Comparison of ENCODE assay signal across 1 cellular context in the genomic region with DNA sequence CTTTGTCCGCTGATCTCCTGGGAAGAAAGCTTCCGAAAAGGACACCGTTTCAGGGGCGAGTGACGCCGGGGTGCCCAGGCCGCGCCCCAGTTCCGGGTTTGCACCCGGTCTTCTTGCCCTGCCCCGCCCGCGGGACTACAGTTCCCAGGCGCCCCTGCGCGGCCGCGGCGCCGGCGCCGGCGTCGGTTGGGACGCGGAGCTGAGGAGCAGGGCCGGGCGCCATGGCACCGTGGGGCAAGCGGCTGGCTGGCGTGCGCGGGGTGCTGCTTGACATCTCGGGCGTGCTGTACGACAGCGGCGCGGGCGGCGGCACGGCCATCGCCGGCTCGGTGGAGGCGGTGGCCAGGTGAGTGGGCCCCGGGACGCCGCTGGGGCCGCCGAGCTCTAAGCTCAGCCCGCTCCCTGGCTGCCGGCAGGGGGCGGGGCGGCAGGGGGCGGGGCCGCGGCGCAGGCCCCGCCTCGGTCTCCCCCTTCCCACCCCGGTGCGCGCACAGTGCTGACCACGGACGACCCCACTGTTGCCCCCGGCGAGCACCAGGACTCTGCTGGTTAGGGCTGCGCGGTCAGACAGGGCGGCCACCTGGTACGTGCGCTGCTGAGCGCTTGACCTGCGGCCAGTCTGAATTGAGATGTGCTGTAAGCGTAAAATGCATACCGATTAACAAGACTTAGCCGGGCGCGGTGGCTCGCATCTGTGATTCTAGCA.
TF ChIP-seq lines count a peak whose summit lies in the region.

A gene with protein sequence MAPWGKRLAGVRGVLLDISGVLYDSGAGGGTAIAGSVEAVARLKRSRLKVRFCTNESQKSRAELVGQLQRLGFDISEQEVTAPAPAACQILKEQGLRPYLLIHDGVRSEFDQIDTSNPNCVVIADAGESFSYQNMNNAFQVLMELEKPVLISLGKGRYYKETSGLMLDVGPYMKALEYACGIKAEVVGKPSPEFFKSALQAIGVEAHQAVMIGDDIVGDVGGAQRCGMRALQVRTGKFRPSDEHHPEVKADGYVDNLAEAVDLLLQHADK (plus strand): TSS at position 182 of the 706 bp plus-strand sequence. CDS start 40 bp downstream, at position 222.

TF ChIP-seq in HEK293, 187 proteins besides CTCF, POLR2A, EP300 and RAD21 (continued from another document):
- TF ChIP-seq ZNF16 (tag by site-specific recombination; IDR thresholded peaks at IDR 0.05; ENCODE audit: low read depth) (no peak), REPIN1 (tag by site-specific recombination; IDR thresholded peaks at IDR 0.05; ENCODE audit: low read depth) (no peak), ZNF114 (tag by site-specific recombination; IDR thresholded peaks at IDR 0.05) (no peak), KLF7 (tag by site-specific recombination; IDR thresholded peaks at IDR 0.05; ENCODE audit: borderline replicate concordance) (0 out of 2 replicates have a peak, but pooled peaks have one; percentile 68), ZNF600 (tag by site-specific recombination; IDR thresholded peaks at IDR 0.05) (no peak; the same call in 1 of the 2 replicates), ZNF155 (tag by site-specific recombination; IDR thresholded peaks at IDR 0.05) (no peak), ZNF792 (tag by site-specific recombination; IDR thresholded peaks at IDR 0.05) (no peak), ZNF140 (tag by site-specific recombination; IDR thresholded peaks at IDR 0.05) (no peak), ZNF768 (tag by site-specific recombination; IDR thresholded peaks at IDR 0.05) (no peak), GLI2 (tag by site-specific recombination; IDR thresholded peaks at IDR 0.05; ENCODE audit: borderline replicate concordance, low read depth) (no peak), ZNF677 (tag by site-specific recombination; IDR thresholded peaks at IDR 0.05) (no peak), ZNF473 (tag by site-specific recombination; IDR thresholded peaks at IDR 0.05) (no peak), ZFHX2 (tag by site-specific recombination; conservative IDR thresholded peaks at IDR 0.05) (peak; percentile 35; the same call in 1 of the 2 replicates), ZNF19 (tag by site-specific recombination; IDR thresholded peaks at IDR 0.05; ENCODE audit: low read depth) (no peak), ZNF426 (tag by site-specific recombination; IDR thresholded peaks at IDR 0.05) (no peak), ZBTB17 (tag by site-specific recombination; IDR thresholded peaks at IDR 0.05) (peak; percentile 52; the same call in 1 of the 2 replicates), GFI1B (tag by site-specific recombination; IDR thresholded peaks at IDR 0.05) (no peak), ZNF707 (tag by site-specific recombination; IDR thresholded peaks at IDR 0.05) (no peak), ZNF423 (tag by site-specific recombination; IDR thresholded peaks at IDR 0.05) (no peak), ZNF175 (tag by site-specific recombination; IDR thresholded peaks at IDR 0.05) (no peak), BCL11A (tag by site-specific recombination; IDR thresholded peaks at IDR 0.05; ENCODE audit: low read depth) (no peak), ZNF830 (tag by site-specific recombination; IDR thresholded peaks at IDR 0.05; ENCODE audit: low read depth) (no peak), ZNF146 (tag by site-specific recombination; IDR thresholded peaks at IDR 0.05) (no peak), ZNF112 (tag by site-specific recombination; IDR thresholded peaks at IDR 0.05) (no peak), ZNF629 (tag by site-specific recombination; IDR thresholded peaks at IDR 0.05) (no peak), ZNF48 (tag by site-specific recombination; IDR thresholded peaks at IDR 0.05) (no peak), ZNF596 (tag by site-specific recombination; IDR thresholded peaks at IDR 0.05) (peak; percentile 67; the same call in 1 of the 2 replicates), GLIS1 (tag by site-specific recombination; IDR thresholded peaks at IDR 0.05) (no peak), ZNF24 (tag by site-specific recombination; IDR thresholded peaks at IDR 0.05) (no peak), OVOL3 (tag by site-specific recombination; IDR thresholded peaks at IDR 0.05) (no peak)
- TF ChIP-seq, protein P1, sequence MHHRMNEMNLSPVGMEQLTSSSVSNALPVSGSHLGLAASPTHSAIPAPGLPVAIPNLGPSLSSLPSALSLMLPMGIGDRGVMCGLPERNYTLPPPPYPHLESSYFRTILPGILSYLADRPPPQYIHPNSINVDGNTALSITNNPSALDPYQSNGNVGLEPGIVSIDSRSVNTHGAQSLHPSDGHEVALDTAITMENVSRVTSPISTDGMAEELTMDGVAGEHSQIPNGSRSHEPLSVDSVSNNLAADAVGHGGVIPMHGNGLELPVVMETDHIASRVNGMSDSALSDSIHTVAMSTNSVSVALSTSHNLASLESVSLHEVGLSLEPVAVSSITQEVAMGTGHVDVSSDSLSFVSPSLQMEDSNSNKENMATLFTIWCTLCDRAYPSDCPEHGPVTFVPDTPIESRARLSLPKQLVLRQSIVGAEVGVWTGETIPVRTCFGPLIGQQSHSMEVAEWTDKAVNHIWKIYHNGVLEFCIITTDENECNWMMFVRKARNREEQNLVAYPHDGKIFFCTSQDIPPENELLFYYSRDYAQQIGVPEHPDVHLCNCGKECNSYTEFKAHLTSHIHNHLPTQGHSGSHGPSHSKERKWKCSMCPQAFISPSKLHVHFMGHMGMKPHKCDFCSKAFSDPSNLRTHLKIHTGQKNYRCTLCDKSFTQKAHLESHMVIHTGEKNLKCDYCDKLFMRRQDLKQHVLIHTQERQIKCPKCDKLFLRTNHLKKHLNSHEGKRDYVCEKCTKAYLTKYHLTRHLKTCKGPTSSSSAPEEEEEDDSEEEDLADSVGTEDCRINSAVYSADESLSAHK (tag by site-specific recombination; IDR thresholded peaks at IDR 0.05), result no peak
- TF ChIP-seq, protein P2, sequence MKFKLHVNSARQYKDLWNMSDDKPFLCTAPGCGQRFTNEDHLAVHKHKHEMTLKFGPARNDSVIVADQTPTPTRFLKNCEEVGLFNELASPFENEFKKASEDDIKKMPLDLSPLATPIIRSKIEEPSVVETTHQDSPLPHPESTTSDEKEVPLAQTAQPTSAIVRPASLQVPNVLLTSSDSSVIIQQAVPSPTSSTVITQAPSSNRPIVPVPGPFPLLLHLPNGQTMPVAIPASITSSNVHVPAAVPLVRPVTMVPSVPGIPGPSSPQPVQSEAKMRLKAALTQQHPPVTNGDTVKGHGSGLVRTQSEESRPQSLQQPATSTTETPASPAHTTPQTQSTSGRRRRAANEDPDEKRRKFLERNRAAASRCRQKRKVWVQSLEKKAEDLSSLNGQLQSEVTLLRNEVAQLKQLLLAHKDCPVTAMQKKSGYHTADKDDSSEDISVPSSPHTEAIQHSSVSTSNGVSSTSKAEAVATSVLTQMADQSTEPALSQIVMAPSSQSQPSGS (tag by site-specific recombination; IDR thresholded peaks at IDR 0.05; ENCODE audit: low read depth), result no peak
- TF ChIP-seq, protein P3, sequence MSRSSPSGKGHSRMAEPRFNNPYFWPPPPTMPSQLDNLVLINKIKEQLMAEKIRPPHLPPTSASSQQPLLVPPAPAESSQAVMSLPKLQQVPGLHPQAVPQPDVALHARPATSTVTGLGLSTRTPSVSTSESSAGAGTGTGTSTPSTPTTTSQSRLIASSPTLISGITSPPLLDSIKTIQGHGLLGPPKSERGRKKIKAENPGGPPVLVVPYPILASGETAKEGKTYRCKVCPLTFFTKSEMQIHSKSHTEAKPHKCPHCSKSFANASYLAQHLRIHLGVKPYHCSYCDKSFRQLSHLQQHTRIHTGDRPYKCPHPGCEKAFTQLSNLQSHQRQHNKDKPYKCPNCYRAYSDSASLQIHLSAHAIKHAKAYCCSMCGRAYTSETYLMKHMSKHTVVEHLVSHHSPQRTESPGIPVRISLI (tag by site-specific recombination; IDR thresholded peaks at IDR 0.05), result no peak
- TF ChIP-seq, protein P4, sequence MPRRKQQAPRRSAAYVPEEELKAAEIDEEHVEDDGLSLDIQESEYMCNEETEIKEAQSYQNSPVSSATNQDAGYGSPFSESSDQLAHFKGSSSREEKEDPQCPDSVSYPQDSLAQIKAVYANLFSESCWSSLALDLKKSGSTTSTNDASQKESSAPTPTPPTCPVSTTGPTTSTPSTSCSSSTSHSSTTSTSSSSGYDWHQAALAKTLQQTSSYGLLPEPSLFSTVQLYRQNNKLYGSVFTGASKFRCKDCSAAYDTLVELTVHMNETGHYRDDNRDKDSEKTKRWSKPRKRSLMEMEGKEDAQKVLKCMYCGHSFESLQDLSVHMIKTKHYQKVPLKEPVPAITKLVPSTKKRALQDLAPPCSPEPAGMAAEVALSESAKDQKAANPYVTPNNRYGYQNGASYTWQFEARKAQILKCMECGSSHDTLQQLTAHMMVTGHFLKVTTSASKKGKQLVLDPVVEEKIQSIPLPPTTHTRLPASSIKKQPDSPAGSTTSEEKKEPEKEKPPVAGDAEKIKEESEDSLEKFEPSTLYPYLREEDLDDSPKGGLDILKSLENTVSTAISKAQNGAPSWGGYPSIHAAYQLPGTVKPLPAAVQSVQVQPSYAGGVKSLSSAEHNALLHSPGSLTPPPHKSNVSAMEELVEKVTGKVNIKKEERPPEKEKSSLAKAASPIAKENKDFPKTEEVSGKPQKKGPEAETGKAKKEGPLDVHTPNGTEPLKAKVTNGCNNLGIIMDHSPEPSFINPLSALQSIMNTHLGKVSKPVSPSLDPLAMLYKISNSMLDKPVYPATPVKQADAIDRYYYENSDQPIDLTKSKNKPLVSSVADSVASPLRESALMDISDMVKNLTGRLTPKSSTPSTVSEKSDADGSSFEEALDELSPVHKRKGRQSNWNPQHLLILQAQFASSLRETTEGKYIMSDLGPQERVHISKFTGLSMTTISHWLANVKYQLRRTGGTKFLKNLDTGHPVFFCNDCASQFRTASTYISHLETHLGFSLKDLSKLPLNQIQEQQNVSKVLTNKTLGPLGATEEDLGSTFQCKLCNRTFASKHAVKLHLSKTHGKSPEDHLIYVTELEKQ (tag by site-specific recombination; IDR thresholded peaks at IDR 0.05; ENCODE audit: borderline replicate concordance), result no peak
- TF ChIP-seq, protein P5, sequence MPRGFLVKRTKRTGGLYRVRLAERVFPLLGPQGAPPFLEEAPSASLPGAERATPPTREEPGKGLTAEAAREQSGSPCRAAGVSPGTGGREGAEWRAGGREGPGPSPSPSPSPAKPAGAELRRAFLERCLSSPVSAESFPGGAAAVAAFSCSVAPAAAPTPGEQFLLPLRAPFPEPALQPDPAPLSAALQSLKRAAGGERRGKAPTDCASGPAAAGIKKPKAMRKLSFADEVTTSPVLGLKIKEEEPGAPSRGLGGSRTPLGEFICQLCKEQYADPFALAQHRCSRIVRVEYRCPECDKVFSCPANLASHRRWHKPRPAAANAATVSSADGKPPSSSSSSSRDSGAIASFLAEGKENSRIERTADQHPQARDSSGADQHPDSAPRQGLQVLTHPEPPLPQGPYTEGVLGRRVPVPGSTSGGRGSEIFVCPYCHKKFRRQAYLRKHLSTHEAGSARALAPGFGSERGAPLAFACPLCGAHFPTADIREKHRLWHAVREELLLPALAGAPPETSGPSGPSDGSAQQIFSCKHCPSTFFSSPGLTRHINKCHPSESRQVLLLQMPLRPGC (tag by site-specific recombination; IDR thresholded peaks at IDR 0.05), result no peak
- TF ChIP-seq, protein P6, sequence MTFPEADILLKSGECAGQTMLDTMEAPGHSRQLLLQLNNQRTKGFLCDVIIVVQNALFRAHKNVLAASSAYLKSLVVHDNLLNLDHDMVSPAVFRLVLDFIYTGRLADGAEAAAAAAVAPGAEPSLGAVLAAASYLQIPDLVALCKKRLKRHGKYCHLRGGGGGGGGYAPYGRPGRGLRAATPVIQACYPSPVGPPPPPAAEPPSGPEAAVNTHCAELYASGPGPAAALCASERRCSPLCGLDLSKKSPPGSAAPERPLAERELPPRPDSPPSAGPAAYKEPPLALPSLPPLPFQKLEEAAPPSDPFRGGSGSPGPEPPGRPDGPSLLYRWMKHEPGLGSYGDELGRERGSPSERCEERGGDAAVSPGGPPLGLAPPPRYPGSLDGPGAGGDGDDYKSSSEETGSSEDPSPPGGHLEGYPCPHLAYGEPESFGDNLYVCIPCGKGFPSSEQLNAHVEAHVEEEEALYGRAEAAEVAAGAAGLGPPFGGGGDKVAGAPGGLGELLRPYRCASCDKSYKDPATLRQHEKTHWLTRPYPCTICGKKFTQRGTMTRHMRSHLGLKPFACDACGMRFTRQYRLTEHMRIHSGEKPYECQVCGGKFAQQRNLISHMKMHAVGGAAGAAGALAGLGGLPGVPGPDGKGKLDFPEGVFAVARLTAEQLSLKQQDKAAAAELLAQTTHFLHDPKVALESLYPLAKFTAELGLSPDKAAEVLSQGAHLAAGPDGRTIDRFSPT (tag by site-specific recombination; IDR thresholded peaks at IDR 0.05), result no peak
- TF ChIP-seq, protein P7, sequence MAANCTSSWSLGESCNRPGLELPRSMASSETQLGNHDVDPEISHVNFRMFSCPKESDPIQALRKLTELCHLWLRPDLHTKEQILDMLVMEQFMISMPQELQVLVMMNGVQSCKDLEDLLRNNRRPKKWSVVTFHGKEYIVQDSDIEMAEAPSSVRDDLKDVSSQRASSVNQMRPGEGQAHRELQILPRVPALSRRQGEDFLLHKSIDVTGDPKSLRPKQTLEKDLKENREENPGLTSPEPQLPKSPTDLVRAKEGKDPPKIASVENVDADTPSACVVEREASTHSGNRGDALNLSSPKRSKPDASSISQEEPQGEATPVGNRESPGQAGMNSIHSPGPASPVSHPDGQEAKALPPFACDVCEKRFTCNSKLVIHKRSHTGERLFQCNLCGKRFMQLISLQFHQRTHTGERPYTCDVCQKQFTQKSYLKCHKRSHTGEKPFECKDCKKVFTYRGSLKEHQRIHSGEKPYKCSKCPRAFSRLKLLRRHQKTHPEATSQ (tag by site-specific recombination; IDR thresholded peaks at IDR 0.05), result no peak
